In the genomic region with DNA sequence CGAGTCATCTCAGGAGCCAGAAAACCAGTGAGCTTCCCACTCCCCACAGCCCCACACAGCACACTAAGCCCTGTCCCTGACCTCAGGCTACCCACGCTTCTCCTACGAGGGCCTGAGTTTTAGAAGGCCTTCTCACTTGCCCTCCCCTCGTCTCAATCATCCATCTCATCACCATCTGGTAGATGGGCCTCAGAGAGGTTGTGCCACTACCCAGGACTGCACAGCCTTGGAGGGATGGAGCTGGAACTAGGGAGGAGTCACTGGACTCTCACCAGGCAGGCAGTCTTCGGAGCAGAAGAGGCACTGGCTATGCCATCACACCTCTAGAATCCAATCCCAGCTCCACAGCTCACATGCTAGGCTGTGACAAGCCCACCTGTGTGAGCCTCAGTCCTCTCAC, we compare ENCODE assay signal across 23 cellular contexts. TPM values are rescaled to one million over a fixed set of nuclear protein-coding genes. Genes with fewer than 3 reads are reported as not detected.
DNase-seq lines count a peak whose midpoint lies in the region; ATAC-seq, FAIRE-seq and TF ChIP-seq lines count a peak whose summit lies in the region.
"Had no signal": no experiment of that assay in that cellular context is flagged by ENCODE, and none has a peak within 500 bp of the region (broad histone marks: within the 10 kb centered on the region; RNA-seq: fewer than 3 reads in every experiment).

No MANE protein-coding gene starts in this region.

- TF ChIP-seq RAD21 in HepG2 (CRISPR knock-in tag; IDR thresholded peaks at IDR 0.05) = no peak

- no peak overlapping the region for H3K4me2 ChIP-seq in HepG2 (ENCODE audit: low read depth, low read length)
- H3K4me2 ChIP-seq: KMS-11, PC-9 had no signal

- TF ChIP-seq POLR2A in HepG2 (IDR thresholded peaks at IDR 0.05; ENCODE audit: insufficient read depth in 1 of 2, low read depth in 2 of 2, low read length in 2 of 2) (no peak), right lobe of liver (IDR thresholded peaks at IDR 0.05) (no peak), sigmoid colon (IDR thresholded peaks at IDR 0.05) (no peak)

- H3K79me2 ChIP-seq in HepG2 (ENCODE audit: insufficient read depth, low read length) = no peaks in the 10 kb centered on the region

- intact Hi-C loops in HepG2 (cut with micrococcal nuclease; ENCODE audit: unreplicated experiment) = no loop called here
- intact Hi-C loops in right lobe of liver (cut with DNase I) = no loop called here
- intact Hi-C loops in sigmoid colon (cut with DNase I) = loop anchor here (5.0 to 10.0 kb wide), 2 partner anchors 91 to 921 kb away; no protein-coding TSS in a partner anchor

- H3K4me1 ChIP-seq in HepG2 (ENCODE audit: insufficient read depth, low read length) (peaks cover 20% of the 10 kb centered on the region), right lobe of liver (no peaks in the 10 kb centered on the region), sigmoid colon (peaks cover 0 to 71% (median 66%) of the 10 kb centered on the region in 4 donors)

- H3K27me3 ChIP-seq in HepG2 (ENCODE audit: control insufficient read depth in 1 of 2, insufficient read depth in 2 of 2, low read length in 2 of 2) (no peaks in the 10 kb centered on the region), right lobe of liver (no peaks in the 10 kb centered on the region), sigmoid colon (no peaks in the 10 kb centered on the region)
- H3K27me3 ChIP-seq: SJCRH30 had no signal

- H2AFZ ChIP-seq in HepG2 (ENCODE audit: low read length) = no peak overlapping the region
- H2AFZ ChIP-seq: PC-9 had no signal

- H3K9ac ChIP-seq in HepG2 (ENCODE audit: insufficient read depth, low read depth, low read length) = no peak overlapping the region
- H3K9ac ChIP-seq: KMS-11 had no signal

- POLR2A ChIA-PET in HepG2 (lab: Yijun Ruan, JAX) = interaction anchor here (0.6 kb wide), 1 partner anchor 9 kb away, joined by 3 read pairs; no protein-coding TSS in a partner anchor

- DNase-seq in HepG2 (ENCODE audit: low spot score) (no peak), right lobe of liver (no peak), coronary artery (ENCODE audit: low spot score) (no peak), sigmoid colon (no peak), caudate nucleus (lab: John Stamatoyannopoulos, UW) (no peak)
- DNase-seq: activated CD4-positive, alpha-beta T cell treated with anti-CD3 and anti-CD28 coated beads, Interleukin-2, amount 50 U/mL, for 1 hour; activated naive CD4-positive, alpha-beta T cell treated with Interleukin-2 at 50 U/mL for 16 hours; CD8-positive, alpha-beta memory T cell; effector memory CD8-positive, alpha-beta T cell; MV-4-11; NCI-H187 treated with DMSO at 0.1 percent for 48 hours; NCI-H2227 treated with DMSO at 0.1 percent for 48 hours; PC-9; posterior cingulate gyrus; SJCRH30; stimulated activated CD4-positive, alpha-beta T cell treated with anti-CD3 and anti-CD28 coated beads, Interleukin-1b, Interleukin-23, amount 100 ng/mL, for 48 hours; stimulated activated naive CD4-positive, alpha-beta T cell; T-helper 1 cell had no signal

- H3K36me3 ChIP-seq in HepG2 (replicated peaks in 1 of 2; ENCODE audit: control insufficient read depth in 1 of 2, insufficient read depth in 2 of 2, low read length in 2 of 2) (no peaks in the 10 kb centered on the region), right lobe of liver (no peaks in the 10 kb centered on the region), sigmoid colon (no peaks in the 10 kb centered on the region)
- H3K36me3 ChIP-seq: SJCRH30 had no signal

- H4K20me1 ChIP-seq in HepG2 (ENCODE audit: insufficient read depth, low read length) = no peaks in the 10 kb centered on the region

- 93% methylated on average over 4 of the region's 5 CpGs for WGBS in HepG2 (ENCODE audit: low lambda C conversion rate)
- 94% methylated on average over 3 of the region's 5 CpGs for WGBS in right lobe of liver (ENCODE audit: insufficient coverage, low coverage, low lambda C conversion rate, missing lambda C conversion rate)
- WGBS in sigmoid colon, 2 donors = 91 to 95% methylated on average over 5 of the region's 5 CpGs

- in situ Hi-C loops in HepG2 (cut with HindIII; ENCODE audit: extremely low pct_ligation_motif_present, low pct_unique_long_range_greater_than_20kb) = no loop called here

- H3K27ac ChIP-seq in HepG2 (ENCODE audit: extremely low read length, insufficient read depth, low read length) = no peak overlapping the region
- no peak overlapping the region for H3K27ac ChIP-seq in right lobe of liver
- peak overlapping the region; percentile 78 to 84 for H3K27ac ChIP-seq in coronary artery
- peak overlapping the region; percentile 72 to 90 (median 86) for H3K27ac ChIP-seq in sigmoid colon
- no peak overlapping the region for H3K27ac ChIP-seq in caudate nucleus (ENCODE audit: low read depth, low read length)
- H3K27ac ChIP-seq: KMS-11, PC-9, SJCRH30 had no signal

- CTCF ChIA-PET in HepG2 (lab: Yijun Ruan, JAX; ENCODE audit: low intra/inter-chr PET ratio, low total read pairs) = no interaction called here

- no TSS peak for BruUV-seq in HepG2 (replicated peaks; lab: Mats Ljungman, UMichigan)

- TF ChIP-seq EP300 in HepG2 (IDR thresholded peaks at IDR 0.05; ENCODE audit: low read depth in 2 of 2, low read length in 2 of 2) = no peak
- no peak for TF ChIP-seq EP300 in HepG2 (CRISPR knock-in tag; IDR thresholded peaks at IDR 0.05; ENCODE audit: borderline replicate concordance)
- TF ChIP-seq EP300 in sigmoid colon (IDR thresholded peaks at IDR 0.05) = no peak

- no peak overlapping the region for H3K4me3 ChIP-seq in HepG2 (replicated peaks in 1 of 3; ENCODE audit: insufficient read depth in 1 of 3, low read depth in 2 of 3, low read length in 3 of 3)
- no peak overlapping the region for H3K4me3 ChIP-seq in right lobe of liver
- H3K4me3 ChIP-seq in coronary artery = no peak overlapping the region
- no peak overlapping the region for H3K4me3 ChIP-seq in sigmoid colon
- H3K4me3 ChIP-seq: PC-9, SJCRH30 had no signal

- no peaks in the 10 kb centered on the region for H3K9me3 ChIP-seq in HepG2 (ENCODE audit: low read length)
- no peaks in the 10 kb centered on the region for H3K9me3 ChIP-seq in right lobe of liver
- H3K9me3 ChIP-seq in sigmoid colon = no peaks in the 10 kb centered on the region
- H3K9me3 ChIP-seq: SJCRH30 had no signal

- no peak for FAIRE-seq in HepG2 (lab: Jason Lieb, UNC)
- FAIRE-seq: H54 had no signal

- ATAC-seq in HepG2 (no peak), right lobe of liver (no peak), GM21423 (IDR thresholded peaks at IDR 0.05; ENCODE audit: unreplicated experiment) (no peak), HG03439 (IDR thresholded peaks at IDR 0.05; ENCODE audit: unreplicated experiment) (no peak)
- ATAC-seq: effector memory CD8-positive, alpha-beta T cell; natural killer cell treated with Interleukin-12 subunit alpha and Interleukin-12 subunit beta and Interleukin-15 and Interleukin-18, amount 100 ng/mL, for 72 hours had no signal

- TF ChIP-seq CTCF in HepG2 (CRISPR knock-in tag; IDR thresholded peaks at IDR 0.05) = no peak
- no peak for TF ChIP-seq CTCF in right lobe of liver (IDR thresholded peaks at IDR 0.05)
- no peak for TF ChIP-seq CTCF in coronary artery (IDR thresholded peaks at IDR 0.05)
- no peak for TF ChIP-seq CTCF in sigmoid colon (IDR thresholded peaks at IDR 0.05)

TF ChIP-seq in HepG2, 621 proteins besides CTCF, POLR2A, EP300 and RAD21:
- peak; percentile 94 for TF ChIP-seq ZNF768 (CRISPR knock-in tag; IDR thresholded peaks at IDR 0.05)
- TF ChIP-seq TCF12 (IDR thresholded peaks at IDR 0.05) = no peak
- TF ChIP-seq TCF12 (CRISPR knock-in tag; IDR thresholded peaks at IDR 0.05) = no peak

RNA-seq across cellular contexts. Expression of a gene that starts 52.3 kb away (rescaled TPM):
- total RNA-seq in HepG2 (2016; rRNA removed; fragmentation: Illumina TruSeq; extraction: Trizol) (20.5 and 28.1 TPM in 2 replicates), right lobe of liver (10 to 100 TPM; 28.4 to 61.0 (median 40.0) TPM), sigmoid colon (10 to 100 TPM; 39.8 to 68.8 (median 54.3) TPM)
- 8.4 and 11.5 TPM in 2 replicates for total RNA-seq in HepG2 (2016; cell fraction: cytosol; rRNA removed; fragmentation: Illumina TruSeq; extraction: Trizol; ENCODE audit: low read depth)
- 15.9 and 20.1 TPM in 2 replicates for total RNA-seq in HepG2 (2016; cell fraction: insoluble cytoplasmic fraction; rRNA removed; fragmentation: Illumina TruSeq; extraction: Trizol)
- 31.0 and 31.9 TPM in 2 replicates for total RNA-seq in HepG2 (2016; cell fraction: membrane; rRNA removed; fragmentation: Illumina TruSeq; extraction: Trizol)
- total RNA-seq in HepG2 (2016; cell fraction: nucleus; rRNA removed; fragmentation: Illumina TruSeq; extraction: Trizol) = 11.8 and 15.8 TPM in 2 replicates
- polyA plus RNA-seq in HepG2 (2011; rRNA removed) (47.5 and 64.2 TPM in 2 replicates), sigmoid colon (10 to 100 TPM; 55.3 to 75.4 (median 71.2) TPM)
- 30.0 and 37.2 TPM in 2 replicates for polyA plus RNA-seq in HepG2 (2011; cell fraction: cytosol; rRNA removed)
- 30.6 and 37.4 TPM in 2 replicates for polyA plus RNA-seq in HepG2 (2011; cell fraction: nucleus; rRNA removed)
- 17.7 and 18.1 TPM in 2 replicates for polyA plus RNA-seq in HepG2 (2012)
- polyA plus RNA-seq in HepG2 (2016; cell fraction: cytosol; fragmentation: Illumina TruSeq; extraction: Trizol; ENCODE audit: low read depth) = 21.3 and 21.6 TPM in 2 replicates
- 28.1 and 40.5 TPM in 2 replicates for polyA plus RNA-seq in HepG2 (2016; cell fraction: insoluble cytoplasmic fraction; fragmentation: Illumina TruSeq; extraction: Trizol; ENCODE audit: low read depth)
- 43.7 and 50.0 TPM in 2 replicates for polyA plus RNA-seq in HepG2 (2016; cell fraction: membrane; fragmentation: Illumina TruSeq; extraction: Trizol; ENCODE audit: low read depth)
- polyA plus RNA-seq in HepG2 (2016; cell fraction: nucleus; fragmentation: Illumina TruSeq; extraction: Trizol; ENCODE audit: insufficient read depth, low read depth) = 24.0 and 25.1 TPM in 2 replicates
- 147 and 407 TPM in 2 replicates for polyA minus RNA-seq in HepG2 (2011; rRNA and poly(A)+ RNA removed; ENCODE audit: low replicate concordance)
- polyA minus RNA-seq in HepG2 (2011; cell fraction: cytosol; rRNA and poly(A)+ RNA removed) = 32.5 and 39.1 TPM in 2 replicates
- polyA minus RNA-seq in HepG2 (2011; cell fraction: nucleus; rRNA and poly(A)+ RNA removed) = 12.5 and 17.4 TPM in 2 replicates

Comparison
In these comparisons a context has a peak if more than half of its experiments do, and no peak if none do; other contexts are left out.
1. H3K27ac ChIP-seq: peak in coronary artery (2 of 2) and sigmoid colon (4 of 4); none in HepG2 (single experiment), right lobe of liver (0 of 3) and caudate nucleus (single experiment).